ENCODE assay signal across 23 cellular contexts in the genomic region with DNA sequence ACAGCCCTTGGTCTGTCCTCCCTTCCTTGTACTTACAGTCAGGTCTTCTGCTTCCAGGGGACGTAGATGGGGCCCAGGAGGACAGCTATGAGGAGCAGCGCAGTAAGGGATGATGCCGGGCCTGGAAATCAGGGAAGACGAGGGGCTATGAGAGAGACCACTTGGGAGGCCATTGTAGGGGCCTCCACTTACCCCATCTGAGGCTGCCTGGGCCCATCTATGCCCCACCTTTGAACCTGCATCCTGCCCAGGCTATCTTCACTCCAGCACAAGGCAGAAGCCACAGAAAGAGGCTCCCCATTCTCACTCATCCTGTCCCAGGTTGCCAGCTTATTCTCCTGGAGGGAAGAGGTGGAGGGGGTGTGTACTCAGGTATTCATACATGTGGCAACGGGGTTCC. TPM values are rescaled to one million over a fixed set of nuclear protein-coding genes. Genes with fewer than 3 reads are reported as not detected.
"Had no signal": no experiment of that assay in that cellular context is flagged by ENCODE, and none has a peak within 500 bp of the region (broad histone marks: within the 10 kb centered on the region; RNA-seq: fewer than 3 reads in every experiment).

No MANE protein-coding gene starts in this region.

- DNase-seq: activated CD4-positive, alpha-beta memory T cell treated with anti-CD3 and anti-CD28 coated beads, Interleukin-2, amount 10 ng/mL, durations not matched to agents 7 days and 5 days; activated CD4-positive, alpha-beta T cell treated with anti-CD3 and anti-CD28 coated beads for 36 hours; activated CD4-positive, alpha-beta T cell treated with anti-CD3 and anti-CD28 coated beads, Interleukin-2, amount 50 U/mL, for 1 hour; activated CD4-positive, CD25-positive, alpha-beta regulatory T cell; activated CD8-positive, alpha-beta memory T cell treated with anti-CD3 and anti-CD28 coated beads, Interleukin-2, amount 50 U/mL, for 4 hours; activated T-cell treated with anti-CD3 and anti-CD28 coated beads, Interleukin-2, amount 50 U/mL, for 72 hours; adrenal gland; anterior cingulate cortex; cerebellar nuclear complex; MG63; MV-4-11; NCI-H1105; NCI-H1436; NCI-H187; NCI-H2081; NCI-H510A treated with DMSO at 0.1 percent for 48 hours; NCI-H69; SHP77 had no signal

- H3K36me3 ChIP-seq: adrenal gland, MG63 had no signal

- H3K4me3 ChIP-seq: adrenal gland, MG63 had no signal

- H3K4me1 ChIP-seq: adrenal gland had no signal

- H3K4me3 Mint-ChIP-seq: activated CD4-positive, alpha-beta memory T cell treated with anti-CD3 and anti-CD28 coated beads, Interleukin-2, amount 10 ng/mL, durations not matched to agents 7 days and 5 days; activated CD4-positive, alpha-beta T cell treated with anti-CD3 and anti-CD28 coated beads for 36 hours; activated T-cell treated with anti-CD3 and anti-CD28 coated beads, Interleukin-2, amount 50 U/mL, for 72 hours had no signal

- ATAC-seq: activated CD4-positive, alpha-beta T cell treated with anti-CD3 and anti-CD28 coated beads for 36 hours; activated naive CD4-positive, alpha-beta T cell treated with anti-CD3 and anti-CD28 coated beads, Interleukin-2, amount 50 U/mL, for 72 hours; activated T-cell treated with anti-CD3 and anti-CD28 coated beads, Interleukin-2, amount 50 U/mL, for 72 hours had no signal

- H3K9me3 Mint-ChIP-seq: activated CD4-positive, alpha-beta memory T cell treated with anti-CD3 and anti-CD28 coated beads, Interleukin-2, amount 10 ng/mL, durations not matched to agents 7 days and 5 days; activated naive CD4-positive, alpha-beta T cell treated with anti-CD3 and anti-CD28 coated beads, Interleukin-2, amount 50 U/mL, for 72 hours; activated T-cell treated with anti-CD3 and anti-CD28 coated beads, Interleukin-2, amount 50 U/mL, for 72 hours; activated T-helper 2 cell treated with anti-CD3 and anti-CD28 coated beads, Interferon-gamma antibody, Interleukin-2, Interleukin-4, amounts not matched to agents 10 μg/mL and 5 μg/mL and 100 μg/mL, durations not matched to agents 14 hours and 24 hours and 36 hours had no signal

- H3K27ac ChIP-seq: adrenal gland, VCaP had no signal

- H3K27me3 Mint-ChIP-seq: activated CD4-positive, alpha-beta memory T cell treated with anti-CD3 and anti-CD28 coated beads, Interleukin-2, amount 10 ng/mL, durations not matched to agents 7 days and 5 days; activated CD4-positive, alpha-beta T cell treated with anti-CD3 and anti-CD28 coated beads for 36 hours had no signal

- H3K9me3 ChIP-seq: adrenal gland, MG63 had no signal

- H3K27ac Mint-ChIP-seq: activated CD4-positive, alpha-beta memory T cell treated with anti-CD3 and anti-CD28 coated beads, Interleukin-2, amount 10 ng/mL, durations not matched to agents 7 days and 5 days; activated T-cell treated with anti-CD3 and anti-CD28 coated beads, Interleukin-2, amount 50 U/mL, for 72 hours had no signal

- H3K27me3 ChIP-seq: adrenal gland, MG63 had no signal

RNA-seq across cellular contexts. Expression of gene SIRPG, which starts 27.4 kb away (rescaled TPM):
- total RNA-seq: cardiac septum, SK-MEL-5 had no signal
